In genomic region chr16:57600952-57601580, GRCh38 we compare ENCODE assay signal across 12 cellular contexts. TPM values are rescaled to one million over a fixed set of nuclear protein-coding genes. Genes with fewer than 3 reads are reported as not detected.
DNase-seq lines count a peak whose midpoint lies in the region; ATAC-seq, FAIRE-seq and TF ChIP-seq lines count a peak whose summit lies in the region.
"Had no signal": no experiment of that assay in that cellular context is flagged by ENCODE, and none has a peak within 500 bp of the region (broad histone marks: within the 10 kb centered on the region; RNA-seq: fewer than 3 reads in every experiment).

No MANE protein-coding gene starts in this region.

- no peak overlapping the region for H3K23ac ChIP-seq in trophoblast cell (ENCODE audit: low read length)

- H3K79me2 ChIP-seq in DND-41 (ENCODE audit: insufficient read depth, low read length) (no peaks in the 10 kb centered on the region), GM12878 (ENCODE audit: control insufficient read depth, insufficient read depth, low read length) (no peaks in the 10 kb centered on the region), trophoblast cell (ENCODE audit: control insufficient read depth, insufficient read depth, low read length, poor library complexity) (no peaks in the 10 kb centered on the region)

- no peak overlapping the region for H2BK120ac ChIP-seq in trophoblast cell (ENCODE audit: insufficient read depth, low read length, poor library complexity)

- FAIRE-seq in GM12878 (lab: Jason Lieb, UNC): no peak
- FAIRE-seq: bronchial epithelial cell had no signal

- peaks cover 11% of the 10 kb centered on the region for H3K9me3 ChIP-seq in DND-41 (ENCODE audit: insufficient read depth, low read length, severe bottlenecking)
- no peaks in the 10 kb centered on the region for H3K9me3 ChIP-seq in KOPT-K1 (ENCODE audit: insufficient read depth, low read length, poor library complexity, severe bottlenecking)
- H3K9me3 ChIP-seq in GM12878 (replicated peaks; ENCODE audit: control insufficient read depth, insufficient read depth, low read length): no peaks in the 10 kb centered on the region
- no peaks in the 10 kb centered on the region for H3K9me3 ChIP-seq in trophoblast cell (ENCODE audit: insufficient read depth, low read depth, low read length)
- H3K9me3 ChIP-seq: thoracic aorta had no signal

- intact Hi-C loops in GM12878 (cut with micrococcal nuclease; ENCODE audit: unreplicated experiment): loop anchor here (1.0 to 10.0 kb wide), 3 partner anchors 48 to 256 kb away; partner anchors contain the start of gene KATNB1

- H3K27me3 ChIP-seq in DND-41 (ENCODE audit: insufficient read depth, low read length, poor library complexity) (no peaks in the 10 kb centered on the region), GM12878 (replicated peaks in 1 of 2; ENCODE audit: control insufficient read depth in 2 of 2, insufficient read depth in 2 of 2, low read length in 1 of 2) (no peaks in the 10 kb centered on the region), trophoblast cell (ENCODE audit: insufficient read depth, low read length) (no peaks in the 10 kb centered on the region)

- H3K36me3 ChIP-seq in DND-41 (ENCODE audit: insufficient read depth, low read length) (no peaks in the 10 kb centered on the region), KOPT-K1 (ENCODE audit: insufficient read depth, low read length) (no peaks in the 10 kb centered on the region), GM12878 (ENCODE audit: control insufficient read depth in 2 of 2, insufficient read depth in 2 of 2, low read length in 1 of 2) (no peaks in the 10 kb centered on the region), trophoblast cell (ENCODE audit: control insufficient read depth in 1 of 2, insufficient read depth in 2 of 2, low read length in 2 of 2) (no peaks in the 10 kb centered on the region)
- H3K36me3 ChIP-seq: thoracic aorta had no signal

- DNase-seq in DND-41 (no peak), GM12878 (ENCODE audit: low read depth, low spot score) (no peak), trophoblast cell (no peak), ACHN (no peak)
- DNase-seq: NCI-H1105 had no signal

- no peaks in the 10 kb centered on the region for H4K20me1 ChIP-seq in DND-41 (ENCODE audit: insufficient read depth, low read length)
- no peaks in the 10 kb centered on the region for H4K20me1 ChIP-seq in GM12878 (ENCODE audit: control insufficient read depth, insufficient read depth)

- no peak overlapping the region for H2BK5ac ChIP-seq in trophoblast cell (ENCODE audit: low read depth, low read length, poor library complexity)

- H3K27ac ChIP-seq in DND-41 (ENCODE audit: low read length) (peak overlapping the region; percentile 69; the same call in 1 of the 2 replicates), KOPT-K1 (ENCODE audit: low read depth, low read length, poor library complexity, severe bottlenecking) (peak overlapping the region; percentile 91), GM12878 (ENCODE audit: control insufficient read depth, insufficient read depth) (peak overlapping the region; percentile 79), trophoblast cell (ENCODE audit: low read depth, low read length) (no peak overlapping the region)
- H3K27ac ChIP-seq: thoracic aorta had no signal

- H4K12ac ChIP-seq in trophoblast cell (ENCODE audit: low read depth, low read length): no peak overlapping the region

- H3K4me2 ChIP-seq in DND-41 (ENCODE audit: insufficient read depth, low read length) (peak overlapping the region; percentile 54), GM12878 (ENCODE audit: control insufficient read depth, insufficient read depth) (peak overlapping the region; percentile 83), trophoblast cell (ENCODE audit: low read length) (no peak overlapping the region)

- BruUV-seq in GM12878 (replicated peaks; lab: Mats Ljungman, UMichigan): no TSS peak

- TF ChIP-seq RAD21 in GM12878 (IDR thresholded peaks at IDR 0.05; ENCODE audit: insufficient read depth, low read depth, low read length): no peak

- H2AK5ac ChIP-seq in trophoblast cell (ENCODE audit: low read length): peak overlapping the region; percentile 76

- H2BK12ac ChIP-seq in trophoblast cell (ENCODE audit: low read length): peak overlapping the region; percentile 24

- POLR2A ChIA-PET in GM12878 (lab: Charles Lee): interaction anchor here (1.0 to 3.6 kb wide), 8 partner anchors 9 to 63 kb away, joined by 3 to 32 read pairs (median 5); partner anchors contain the start of gene ADGRG5

- in situ Hi-C loops in GM12878 (cut with MboI): loop anchor here (5.0 kb wide), 1 partner anchor 41 kb away; no protein-coding TSS in a partner anchor
- in situ Hi-C loops in ACHN (cut with HindIII; ENCODE audit: low pct_ligation_motif_present, low pct_unique_long_range_greater_than_20kb, low sequenced_read_pairs): no loop called here

- H4K8ac ChIP-seq in trophoblast cell (ENCODE audit: low read depth, low read length): no peak overlapping the region

- no peak overlapping the region for H3K14ac ChIP-seq in trophoblast cell (ENCODE audit: low read length)

- CTCF ChIA-PET in GM12878 (lab: Yijun Ruan, JAX): interaction anchor here (0.9 to 14.8 kb wide), 19 partner anchors 8 to 258 kb away, joined by 3 to 210 read pairs (median 8); partner anchors contain the start of genes ADGRG5, CCDC102A and KATNB1

- WGBS in GM12878 (ENCODE audit: insufficient coverage, insufficient replicate concordance, low lambda C conversion rate, missing lambda C conversion rate): 11% methylated on average over 2 of the region's 2 CpGs
- no CpG with 5 or more reads among the region's 2 CpGs for WGBS in trophoblast cell (ENCODE audit: extremely low coverage, insufficient coverage, insufficient read length)

- H3K79me1 ChIP-seq in trophoblast cell (ENCODE audit: low read length): peaks cover 3% of the 10 kb centered on the region

- no peak overlapping the region for H4K91ac ChIP-seq in trophoblast cell (ENCODE audit: low read depth, low read length)

- H3K4ac ChIP-seq in trophoblast cell (ENCODE audit: low read depth, low read length): no peak overlapping the region

- TF ChIP-seq CTCF in DND-41 (IDR thresholded peaks at IDR 0.05; ENCODE audit: borderline replicate concordance, extremely low read depth, low read length, poor library complexity, severe bottlenecking): no peak
- TF ChIP-seq CTCF in GM12878 (IDR thresholded peaks at IDR 0.05 in 2 of 3, conservative IDR thresholded peaks at IDR 0.05 in 1 of 3; ENCODE audit: control insufficient read depth in 2 of 3, extremely low read depth in 1 of 3, insufficient read depth in 1 of 3, low read depth in 3 of 3, low read length in 3 of 3): no peak

- H3K4me1 ChIP-seq in DND-41 (ENCODE audit: insufficient read depth, low read length) (peaks cover 28% of the 10 kb centered on the region), GM12878 (ENCODE audit: control insufficient read depth, insufficient read depth, low read length) (peaks cover 31% of the 10 kb centered on the region), trophoblast cell (ENCODE audit: control insufficient read depth in 1 of 2, insufficient read depth in 2 of 2, low read length in 2 of 2) (peaks cover 0 to 5% of the 10 kb centered on the region in 2 experiments)

- no peak overlapping the region for H2AFZ ChIP-seq in DND-41 (ENCODE audit: low read depth, low read length)
- H2AFZ ChIP-seq in GM12878 (ENCODE audit: control insufficient read depth, low read depth, low read length): no peak overlapping the region
- H2AFZ ChIP-seq in trophoblast cell (ENCODE audit: insufficient read depth, low read length, poor library complexity): no peak overlapping the region

- TF ChIP-seq POLR2A in GM12878 (IDR thresholded peaks at IDR 0.05; ENCODE audit: low read depth, low read length): no peak

- TF ChIP-seq EP300 in GM12878 (IDR thresholded peaks at IDR 0.05; ENCODE audit: borderline replicate concordance in 1 of 2, control insufficient read depth in 1 of 2, low read depth in 2 of 2, low read length in 2 of 2): no peak

- SMC1A ChIA-PET in GM12878 (lab: Charles Lee; ENCODE audit: uncharacterized antibody, unreplicated experiment): interaction anchor here (0.6 to 8.5 kb wide), 20 partner anchors 9 to 502 kb away, joined by 3 to 126 read pairs (median 5); partner anchors contain the start of genes ADGRG5, CCDC102A and KATNB1

- H3K4me3 ChIP-seq in DND-41 (ENCODE audit: low read depth in 1 of 2, low read length in 2 of 2) (no peak overlapping the region), GM12878 (no peak overlapping the region), trophoblast cell (ENCODE audit: low read depth, low read length) (no peak overlapping the region)
- H3K4me3 ChIP-seq: thoracic aorta had no signal

- ATAC-seq in DND-41 (ENCODE audit: insufficient read depth, low read depth) (no peak), GM12878 (peak; percentile 33), GM19035 (IDR thresholded peaks at IDR 0.05; ENCODE audit: unreplicated experiment) (no peak), GM19463 (IDR thresholded peaks at IDR 0.05; ENCODE audit: unreplicated experiment) (no peak), esophagus mucosa (no peak)

- RAD21 ChIA-PET in GM12878 (lab: Charles Lee; ENCODE audit: unreplicated experiment): interaction anchor here (0.6 to 4.8 kb wide), 20 partner anchors 9 to 223 kb away, joined by 3 to 88 read pairs (median 4); partner anchors contain the start of gene ADGRG5

- H3K18ac ChIP-seq in trophoblast cell (ENCODE audit: low read length): no peak overlapping the region

- H3K9ac ChIP-seq in DND-41 (ENCODE audit: low read depth, low read length) (no peak overlapping the region), GM12878 (ENCODE audit: control insufficient read depth, insufficient read depth, low read length) (peak overlapping the region; percentile 47; the same call in 1 of the 2 replicates), trophoblast cell (ENCODE audit: low read length) (no peak overlapping the region)

RNA-seq across cellular contexts. Expression of gene ADGRG1, which starts 27.4 kb away (rescaled TPM):
- 1.2 TPM in 1 of 2 replicates, not detected in the other for total RNA-seq in GM12878 (2013; cell fraction: nucleolus; rRNA removed)
- total RNA-seq in GM12878 (2014; rRNA removed): 0.16 and 0.56 TPM in 2 replicates
- 0.32 and 0.72 TPM in 2 replicates for total RNA-seq in GM12878 (2014; rRNA removed; fragmentation: Illumina TruSeq; extraction: Trizol)
- total RNA-seq in GM12878 (2021): 1.8 and 2.0 TPM in 2 replicates
- 0.55 TPM for polyA plus RNA-seq in GM12878 (2011; ENCODE audit: low read depth)
- 0.07 and 0.17 TPM in 2 replicates for polyA plus RNA-seq in GM12878 (2011; rRNA removed)
- polyA plus RNA-seq in GM12878 (2011; cell fraction: cytosol; rRNA removed): 0.15 TPM in 2 replicates
- 0.47 and 1.1 TPM in 2 replicates for polyA plus RNA-seq in GM12878 (2011; cell fraction: nucleus; rRNA removed)
- 1.6 TPM in 2 replicates for polyA plus RNA-seq in GM12878 (2012)
- polyA plus RNA-seq in GM12878 (2014; fragmentation: Illumina TruSeq; extraction: Trizol): 0.54 and 1.7 TPM in 2 replicates
- under 1 TPM; 0.16 to 0.23 TPM for polyA plus RNA-seq in GM12878 (2014; fragmentation: Nextera tagmentation; extraction: Ambion mirVana)
- polyA plus RNA-seq in GM12878 (2014; rRNA removed): 1.6 and 3.9 TPM in 2 replicates
- polyA plus RNA-seq in GM12878 (2016; fragmentation: Nextera tagmentation; extraction: Ambion mirVana): 1 to 10 TPM in 1 of 2 experiments, under 1 TPM in 1; 0.79 to 1.8 TPM
- polyA minus RNA-seq in GM12878 (2011; rRNA and poly(A)+ RNA removed): 0.44 and 0.72 TPM in 2 replicates
- 0.83 TPM in 1 of 2 replicates, not detected in the other for polyA minus RNA-seq in GM12878 (2011; cell fraction: cytosol; rRNA and poly(A)+ RNA removed)
- polyA minus RNA-seq in GM12878 (2011; cell fraction: nucleus; rRNA and poly(A)+ RNA removed): 0.10 TPM in 1 of 2 replicates, not detected in the other
- polyA plus RNA-seq in trophoblast cell (2013): 242 and 265 TPM in 2 replicates
- 93.7 TPM for total RNA-seq in esophagus mucosa

RNA-seq across cellular contexts. Expression of gene ADGRG5, which starts 58.6 kb away (rescaled TPM):
- total RNA-seq in GM12878 (2013; cell fraction: nucleolus; rRNA removed): 40.4 and 40.7 TPM in 2 replicates
- total RNA-seq in GM12878 (2014; rRNA removed): 24.5 and 30.4 TPM in 2 replicates
- 6.5 and 7.7 TPM in 2 replicates for total RNA-seq in GM12878 (2014; rRNA removed; fragmentation: Illumina TruSeq; extraction: Trizol)
- total RNA-seq in GM12878 (2021): 26.6 and 30.1 TPM in 2 replicates
- 18.3 TPM for polyA plus RNA-seq in GM12878 (2011; ENCODE audit: low read depth)
- 1.3 and 5.6 TPM in 2 replicates for polyA plus RNA-seq in GM12878 (2011; rRNA removed)
- polyA plus RNA-seq in GM12878 (2011; cell fraction: cytosol; rRNA removed): 4.9 and 5.6 TPM in 2 replicates
- polyA plus RNA-seq in GM12878 (2011; cell fraction: nucleus; rRNA removed): 17.9 and 18.9 TPM in 2 replicates
- 26.7 and 36.0 TPM in 2 replicates for polyA plus RNA-seq in GM12878 (2012)
- polyA plus RNA-seq in GM12878 (2014; fragmentation: Illumina TruSeq; extraction: Trizol): 8.4 and 19.2 TPM in 2 replicates
- polyA plus RNA-seq in GM12878 (2014; fragmentation: Nextera tagmentation; extraction: Ambion mirVana): 1 to 10 TPM; 1.7 to 2.7 TPM
- 25.9 and 35.1 TPM in 2 replicates for polyA plus RNA-seq in GM12878 (2014; rRNA removed)
- 10 to 100 TPM; 50.8 to 56.0 TPM for polyA plus RNA-seq in GM12878 (2016; fragmentation: Nextera tagmentation; extraction: Ambion mirVana)
- polyA minus RNA-seq in GM12878 (2011; rRNA and poly(A)+ RNA removed): 5.4 and 6.9 TPM in 2 replicates
- 2.2 and 2.3 TPM in 2 replicates for polyA minus RNA-seq in GM12878 (2011; cell fraction: cytosol; rRNA and poly(A)+ RNA removed)
- 5.6 and 8.6 TPM in 2 replicates for polyA minus RNA-seq in GM12878 (2011; cell fraction: nucleus; rRNA and poly(A)+ RNA removed)
- polyA plus RNA-seq in trophoblast cell (2013): 3.8 and 3.9 TPM in 2 replicates
- 0.44 TPM for total RNA-seq in esophagus mucosa
- total RNA-seq: bronchial epithelial cell, myocyte had no signal

Comparison
In these comparisons a context has a peak if more than half of its experiments do, and no peak if none do; other contexts are left out.
1. RNA of gene ADGRG1, which starts 27.4 kb away (total RNA-seq): 93.7 TPM in esophagus mucosa (single experiment); 0.16 to 2.0 TPM in GM12878; every median in the first group is over 10 times any median in the second.